ENCODE assay signal across 1 cellular context in the genomic region with DNA sequence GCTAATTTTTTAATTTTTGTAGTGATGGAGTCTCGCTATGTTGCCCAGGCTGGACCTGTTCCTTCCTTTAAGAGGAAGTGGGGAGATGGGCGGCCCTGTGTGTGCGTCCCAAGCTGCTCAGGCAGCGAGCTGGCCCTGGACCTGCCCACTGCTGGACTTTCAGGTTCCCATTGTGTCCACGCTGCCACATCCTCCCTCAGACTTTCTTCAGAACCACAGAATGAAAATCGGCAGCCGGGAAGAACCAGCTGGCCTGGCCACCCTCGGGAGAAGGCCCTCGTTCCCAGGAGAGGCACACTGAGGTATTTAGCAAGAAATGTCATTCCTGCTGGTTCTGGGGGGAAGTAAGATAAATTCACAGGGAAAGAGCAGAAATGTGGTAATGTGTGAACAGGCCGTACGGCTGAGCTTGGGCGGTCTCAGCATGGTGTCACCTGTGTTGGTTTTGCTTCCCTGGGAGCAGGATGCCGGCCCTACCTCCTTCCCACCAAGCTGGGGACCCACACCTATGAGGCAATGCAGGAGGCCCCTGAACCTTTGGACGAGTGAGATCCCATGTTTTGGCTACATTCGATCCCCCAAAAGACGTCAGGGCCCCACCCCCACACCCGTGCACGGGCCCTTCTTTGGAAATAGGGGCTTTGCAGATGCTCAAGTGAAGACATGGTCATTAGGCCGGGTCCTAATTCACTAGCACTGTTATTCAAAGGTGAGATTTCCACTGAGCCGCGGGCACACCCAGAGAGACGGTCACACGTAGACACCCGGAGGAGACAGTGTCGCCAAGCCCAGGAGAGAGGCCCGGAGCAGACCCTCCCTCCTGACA.
TF ChIP-seq lines count a peak whose summit lies in the region.

No MANE protein-coding gene starts in this region.

TF ChIP-seq in K562, 482 proteins besides CTCF, POLR2A, EP300 and RAD21:
- 0 out of 2 replicates have a peak, but pooled peaks have one; percentile 41 for TF ChIP-seq SPI1 (IDR thresholded peaks at IDR 0.05; ENCODE audit: borderline replicate concordance, low read depth, low read length)
- TF ChIP-seq, protein P1, sequence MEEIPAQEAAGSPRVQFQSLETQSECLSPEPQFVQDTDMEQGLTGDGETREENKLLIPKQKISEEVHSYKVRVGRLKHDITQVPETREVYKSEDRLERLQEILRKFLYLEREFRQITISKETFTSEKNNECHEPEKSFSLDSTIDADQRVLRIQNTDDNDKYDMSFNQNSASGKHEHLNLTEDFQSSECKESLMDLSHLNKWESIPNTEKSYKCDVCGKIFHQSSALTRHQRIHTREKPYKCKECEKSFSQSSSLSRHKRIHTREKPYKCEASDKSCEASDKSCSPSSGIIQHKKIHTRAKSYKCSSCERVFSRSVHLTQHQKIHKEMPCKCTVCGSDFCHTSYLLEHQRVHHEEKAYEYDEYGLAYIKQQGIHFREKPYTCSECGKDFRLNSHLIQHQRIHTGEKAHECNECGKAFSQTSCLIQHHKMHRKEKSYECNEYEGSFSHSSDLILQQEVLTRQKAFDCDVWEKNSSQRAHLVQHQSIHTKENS (CRISPR knock-in tag; IDR thresholded peaks at IDR 0.05) = no peak
- peak; percentile 38; the same call in 1 of the 2 replicates for TF ChIP-seq ZNF121 (CRISPR knock-in tag; conservative IDR thresholded peaks at IDR 0.05)
- no peak for TF ChIP-seq EWSR1 (IDR thresholded peaks at IDR 0.05; ENCODE audit: borderline replicate concordance, low read depth, partially characterized antibody)
- TF ChIP-seq ZSCAN29 (IDR thresholded peaks at IDR 0.05) = no peak
